In genomic region chr16:70480127-70481105, GRCh38 we compare ENCODE assay signal across 1 cellular context.
TF ChIP-seq lines count a peak whose summit lies in the region.

No MANE protein-coding gene starts in this region.

TF ChIP-seq in HEK293, 187 proteins besides CTCF, POLR2A, EP300 and RAD21 (continued from another document):
- TF ChIP-seq ZNF692 (tag by site-specific recombination; IDR thresholded peaks at IDR 0.05) (peak; percentile 44; the same call in 1 of the 2 replicates), OSR2 (tag by site-specific recombination; IDR thresholded peaks at IDR 0.05) (no peak), ZNF16 (tag by site-specific recombination; IDR thresholded peaks at IDR 0.05; ENCODE audit: low read depth) (no peak), ZNF221 (tag by site-specific recombination; IDR thresholded peaks at IDR 0.05; ENCODE audit: borderline replicate concordance) (no peak), GLIS1 (tag by site-specific recombination; IDR thresholded peaks at IDR 0.05) (peak; percentile 73), ZNF561 (tag by site-specific recombination; IDR thresholded peaks at IDR 0.05; ENCODE audit: borderline replicate concordance) (no peak), SALL2 (tag by site-specific recombination; IDR thresholded peaks at IDR 0.05; ENCODE audit: borderline replicate concordance) (no peak), ZBTB17 (tag by site-specific recombination; IDR thresholded peaks at IDR 0.05) (peak; percentile 33; the same call in 1 of the 2 replicates), ZNF394 (tag by site-specific recombination; IDR thresholded peaks at IDR 0.05; ENCODE audit: borderline replicate concordance) (peak; percentile 74; the same call in 1 of the 2 replicates), ZNF18 (tag by site-specific recombination; IDR thresholded peaks at IDR 0.05) (0 out of 2 replicates have a peak, but pooled peaks have one; percentile 30), ZNF501 (tag by site-specific recombination; IDR thresholded peaks at IDR 0.05) (no peak), ZIC2 (tag by site-specific recombination; IDR thresholded peaks at IDR 0.05) (peak; percentile 93)
